Comparison of ENCODE assay signal across 23 cellular contexts in genomic region chr11:8004008-8004407, GRCh38. TPM values are rescaled to one million over a fixed set of nuclear protein-coding genes. Genes with fewer than 3 reads are reported as not detected.
DNase-seq lines count a peak whose midpoint lies in the region; ATAC-seq and TF ChIP-seq lines count a peak whose summit lies in the region.
"Had no signal": no experiment of that assay in that cellular context is flagged by ENCODE, and none has a peak within 500 bp of the region (broad histone marks: within the 10 kb centered on the region; RNA-seq: fewer than 3 reads in every experiment).

No MANE protein-coding gene starts in this region.

- H3K27ac Mint-ChIP-seq in MCF 10A (ENCODE audit: low read depth, unreplicated experiment): no peak overlapping the region
- peak overlapping the region; percentile 27 for H3K27ac Mint-ChIP-seq in activated T-helper 17 cell treated with anti-CD3 and anti-CD28 coated beads, Interleukin-2, amount 50 U/mL, for 72 hours
- peak overlapping the region; percentile 25 for H3K27ac Mint-ChIP-seq in stimulated activated memory B cell treated with anti-CD40 and anti-IgM and Interleukin-4, amounts not matched to agents 10 μg/mL and 1 μg/mL and 100 μg/mL, for 72 hours
- H3K27ac Mint-ChIP-seq: CD4-positive, alpha-beta T cell had no signal

- CTCF ChIA-PET in MCF 10A (lab: Yijun Ruan, JAX): interaction anchor here (0.6 to 16.2 kb wide), 8 partner anchors 9 to 189 kb away, joined by 3 to 675 read pairs (median 4); partner anchors contain the start of gene EIF3F

- H3K27me3 Mint-ChIP-seq in MCF 10A (ENCODE audit: insufficient read depth, unreplicated experiment): no peaks in the 10 kb centered on the region
- no peaks in the 10 kb centered on the region for H3K27me3 Mint-ChIP-seq in activated T-helper 17 cell treated with anti-CD3 and anti-CD28 coated beads, Interleukin-2, amount 50 U/mL, for 72 hours
- H3K27me3 Mint-ChIP-seq in stimulated activated memory B cell treated with anti-CD40 and anti-IgM and Interleukin-4, amounts not matched to agents 10 μg/mL and 1 μg/mL and 100 μg/mL, for 72 hours: no peaks in the 10 kb centered on the region

- no peaks in the 10 kb centered on the region for H3K27me3 ChIP-seq in breast epithelium
- H3K27me3 ChIP-seq: BE2C; BLaER1 treated with 17β-estradiol and CSF1 and Interleukin-3, amounts not matched to agents 10 nM and 100 nM had no signal

- H3K4me3 ChIP-seq in breast epithelium: no peak overlapping the region
- H3K4me3 ChIP-seq: A549; BLaER1 treated with 17β-estradiol and CSF1 and Interleukin-3, amounts not matched to agents 10 nM and 100 nM had no signal

- intact Hi-C loops in MCF 10A (cut with micrococcal nuclease): loop anchor here (10.0 kb wide), 1 partner anchor 561 kb away; no protein-coding TSS in a partner anchor
- intact Hi-C loops in breast epithelium (cut with DNase I; ENCODE audit: low total_unique reads): no loop called here

- H3K27ac ChIP-seq in breast epithelium: no peak overlapping the region
- H3K27ac ChIP-seq: A549; BLaER1 treated with 17β-estradiol and CSF1 and Interleukin-3, amounts not matched to agents 10 nM and 100 nM had no signal

- no peak for TF ChIP-seq CTCF in MCF 10A (IDR thresholded peaks at IDR 0.05; ENCODE audit: unreplicated experiment)
- TF ChIP-seq CTCF in breast epithelium (IDR thresholded peaks at IDR 0.05): no peak

- no peak for TF ChIP-seq POLR2A in breast epithelium (IDR thresholded peaks at IDR 0.05)

- no peaks in the 10 kb centered on the region for H3K9me3 Mint-ChIP-seq in MCF 10A (ENCODE audit: unreplicated experiment)
- H3K9me3 Mint-ChIP-seq in activated T-helper 17 cell treated with anti-CD3 and anti-CD28 coated beads, Interleukin-2, amount 50 U/mL, for 72 hours: no peaks in the 10 kb centered on the region
- H3K9me3 Mint-ChIP-seq in stimulated activated memory B cell treated with anti-CD40 and anti-IgM and Interleukin-4, amounts not matched to agents 10 μg/mL and 1 μg/mL and 100 μg/mL, for 72 hours: no peaks in the 10 kb centered on the region
- H3K9me3 Mint-ChIP-seq: CD14-positive monocyte; CD4-positive, alpha-beta T cell; CD8-positive, alpha-beta memory T cell had no signal

- DNase-seq in MCF 10A (ENCODE audit: unreplicated experiment) (no peak), breast epithelium (ENCODE audit: low spot score in 2 of 2) (no peak), islet precursor cell (peak; percentile 8), NCI-H2081 (lab: John Stamatoyannopoulos, UW) (no peak), kidney glomerular epithelial cell (lab: John Stamatoyannopoulos, UW) (no peak)
- DNase-seq: 8988T; ACHN; AML-193; BE2C; CD4-positive, alpha-beta T cell; CD8-positive, alpha-beta memory T cell; DMS53; DMS79 treated with DMSO at 0.1 percent for 48 hours; GF-D8; GOT3; HCEC 1CT had no signal

- no peak overlapping the region for H3K4me3 Mint-ChIP-seq in MCF 10A (ENCODE audit: unreplicated experiment)
- no peak overlapping the region for H3K4me3 Mint-ChIP-seq in activated T-helper 17 cell treated with anti-CD3 and anti-CD28 coated beads, Interleukin-2, amount 50 U/mL, for 72 hours
- no peak overlapping the region for H3K4me3 Mint-ChIP-seq in stimulated activated memory B cell treated with anti-CD40 and anti-IgM and Interleukin-4, amounts not matched to agents 10 μg/mL and 1 μg/mL and 100 μg/mL, for 72 hours
- H3K4me3 Mint-ChIP-seq: CD14-positive monocyte; CD4-positive, alpha-beta T cell; CD8-positive, alpha-beta memory T cell had no signal

- H3K4me1 ChIP-seq in breast epithelium: no peaks in the 10 kb centered on the region
- H3K4me1 ChIP-seq: A549, BE2C had no signal

- no peaks in the 10 kb centered on the region for H3K9me3 ChIP-seq in breast epithelium
- H3K9me3 ChIP-seq: A549; BE2C; BLaER1 treated with 17β-estradiol and CSF1 and Interleukin-3, amounts not matched to agents 10 nM and 100 nM had no signal

- POLR2A ChIA-PET in MCF 10A (lab: Yijun Ruan, JAX): no interaction called here

- TSS peak; percentile 13 for BruUV-seq in MCF 10A (replicated peaks; lab: Mats Ljungman, UMichigan)

- H3K36me3 Mint-ChIP-seq in MCF 10A (ENCODE audit: insufficient read depth, unreplicated experiment): peaks cover 13% of the 10 kb centered on the region
- H3K36me3 Mint-ChIP-seq in activated T-helper 17 cell treated with anti-CD3 and anti-CD28 coated beads, Interleukin-2, amount 50 U/mL, for 72 hours (ENCODE audit: low read depth): peaks cover 18% of the 10 kb centered on the region
- peaks cover 20% of the 10 kb centered on the region for H3K36me3 Mint-ChIP-seq in stimulated activated memory B cell treated with anti-CD40 and anti-IgM and Interleukin-4, amounts not matched to agents 10 μg/mL and 1 μg/mL and 100 μg/mL, for 72 hours

- H3K36me3 ChIP-seq in breast epithelium: no peaks in the 10 kb centered on the region
- H3K36me3 ChIP-seq: BE2C had no signal

- no peaks in the 10 kb centered on the region for H3K4me1 Mint-ChIP-seq in MCF 10A (ENCODE audit: insufficient read depth, unreplicated experiment)
- peaks cover 6% of the 10 kb centered on the region for H3K4me1 Mint-ChIP-seq in activated T-helper 17 cell treated with anti-CD3 and anti-CD28 coated beads, Interleukin-2, amount 50 U/mL, for 72 hours
- H3K4me1 Mint-ChIP-seq in stimulated activated memory B cell treated with anti-CD40 and anti-IgM and Interleukin-4, amounts not matched to agents 10 μg/mL and 1 μg/mL and 100 μg/mL, for 72 hours: peaks cover 10% of the 10 kb centered on the region
- H3K4me1 Mint-ChIP-seq: CD14-positive monocyte; CD8-positive, alpha-beta memory T cell had no signal

- ATAC-seq in activated T-helper 17 cell treated with anti-CD3 and anti-CD28 coated beads, Interleukin-2, amount 50 U/mL, for 72 hours (replicated peaks): no peak
- ATAC-seq in stimulated activated memory B cell treated with anti-CD40 and anti-IgM and Interleukin-4, amounts not matched to agents 10 μg/mL and 1 μg/mL and 100 μg/mL, for 72 hours: no peak
- ATAC-seq in HG03442 (IDR thresholded peaks at IDR 0.05; ENCODE audit: unreplicated experiment): no peak
- ATAC-seq: A549 had no signal

RNA-seq across cellular contexts. Expression of gene EIF3F, which starts 16.9 kb away (rescaled TPM):
- total RNA-seq in MCF 10A (2022): 255 and 309 TPM in 2 replicates
- total RNA-seq in breast epithelium: 100 to 1,000 TPM; 145 to 180 (median 151) TPM
- total RNA-seq in activated T-helper 17 cell treated with anti-CD3 and anti-CD28 coated beads, Interleukin-2, amount 50 U/mL, for 72 hours: 100 to 1,000 TPM; 320 to 342 TPM

RNA-seq across cellular contexts. Expression of gene NLRP10, which starts 38.8 kb away (rescaled TPM):
- total RNA-seq in MCF 10A (2022) (0.42 and 1.3 TPM in 2 replicates), breast epithelium (not detected)
- not detected for total RNA-seq in activated T-helper 17 cell treated with anti-CD3 and anti-CD28 coated beads, Interleukin-2, amount 50 U/mL, for 72 hours
- total RNA-seq: CD4-positive, alpha-beta T cell; CD8-positive, alpha-beta memory T cell; G401 had no signal
